1 cellular context compared by ENCODE assay signal in genomic region chr12:32505546-32505945, GRCh38.
TF ChIP-seq lines count a peak whose summit lies in the region.

No MANE protein-coding gene starts in this region.

TF ChIP-seq in HepG2, 621 proteins besides CTCF, POLR2A, EP300 and RAD21:
- TF ChIP-seq ZFX (CRISPR knock-in tag; IDR thresholded peaks at IDR 0.05; ENCODE audit: low read depth) = no peak
- TF ChIP-seq THAP11 (CRISPR knock-in tag; IDR thresholded peaks at IDR 0.05) = no peak
- TF ChIP-seq MXD4 (CRISPR knock-in tag; IDR thresholded peaks at IDR 0.05) = no peak
- TF ChIP-seq TFDP1 (CRISPR knock-in tag; IDR thresholded peaks at IDR 0.05; ENCODE audit: borderline replicate concordance) = no peak
- TF ChIP-seq ZNF713 (CRISPR knock-in tag; IDR thresholded peaks at IDR 0.05) = no peak
- no peak for TF ChIP-seq RORA (CRISPR knock-in tag; IDR thresholded peaks at IDR 0.05)
- TF ChIP-seq ATF7-NPFF (CRISPR knock-in tag; IDR thresholded peaks at IDR 0.05; ENCODE audit: low read depth) = no peak
- TF ChIP-seq GMEB1 (CRISPR knock-in tag; IDR thresholded peaks at IDR 0.05; ENCODE audit: borderline replicate concordance) = no peak
- no peak for TF ChIP-seq MLX (CRISPR knock-in tag; IDR thresholded peaks at IDR 0.05)
- TF ChIP-seq ZC3H4 (CRISPR knock-in tag; IDR thresholded peaks at IDR 0.05; ENCODE audit: borderline replicate concordance) = no peak
- TF ChIP-seq REPIN1 (CRISPR knock-in tag; IDR thresholded peaks at IDR 0.05; ENCODE audit: borderline replicate concordance, low read depth) = no peak
- no peak for TF ChIP-seq IKZF1 (IDR thresholded peaks at IDR 0.05)
- no peak for TF ChIP-seq ZNF446 (CRISPR knock-in tag; IDR thresholded peaks at IDR 0.05)
- no peak for TF ChIP-seq ZNF160 (CRISPR knock-in tag; IDR thresholded peaks at IDR 0.05)
- TF ChIP-seq FOSL2 (CRISPR knock-in tag; IDR thresholded peaks at IDR 0.05) = no peak
- no peak for TF ChIP-seq ZNF567 (CRISPR knock-in tag; IDR thresholded peaks at IDR 0.05; ENCODE audit: borderline replicate concordance)
- no peak for TF ChIP-seq ELF4 (CRISPR knock-in tag; IDR thresholded peaks at IDR 0.05; ENCODE audit: borderline replicate concordance)
